9 cellular contexts compared by ENCODE assay signal in the genomic region with DNA sequence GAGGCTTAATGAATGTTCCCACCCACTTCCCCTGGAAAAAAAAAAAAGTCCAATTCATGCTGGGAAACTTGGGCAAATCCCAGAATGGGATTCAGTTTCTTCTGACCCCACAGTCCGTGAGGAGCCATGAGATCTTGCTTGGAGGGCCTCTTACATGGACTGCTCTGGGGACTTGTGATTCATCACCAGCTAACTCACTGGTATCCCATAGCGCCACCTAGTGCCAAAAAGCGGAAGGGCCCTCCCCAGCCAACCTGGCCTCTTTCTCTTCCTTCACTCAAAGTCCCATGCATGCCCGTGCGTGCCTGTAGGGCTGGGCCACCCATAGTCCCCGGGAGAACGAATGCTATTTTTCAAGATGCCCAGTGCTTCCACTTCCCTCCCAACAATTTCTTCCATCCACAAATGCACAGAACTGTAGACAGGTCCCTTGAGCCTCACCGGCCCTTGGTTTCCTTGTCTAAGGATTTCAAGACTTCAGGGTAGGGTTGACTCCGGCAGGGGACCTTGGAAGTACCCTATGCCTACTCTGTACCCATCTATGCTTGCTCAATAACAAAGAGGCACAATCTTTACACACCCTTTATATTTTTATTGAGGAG. TPM values are rescaled to one million over a fixed set of nuclear protein-coding genes. Genes with fewer than 3 reads are reported as not detected.
DNase-seq lines count a peak whose midpoint lies in the region; ATAC-seq and TF ChIP-seq lines count a peak whose summit lies in the region.
"Had no signal": no experiment of that assay in that cellular context is flagged by ENCODE, and none has a peak within 500 bp of the region (broad histone marks: within the 10 kb centered on the region; RNA-seq: fewer than 3 reads in every experiment).

No MANE protein-coding gene starts in this region.

- 0 out of 22 replicates have a peak, but pooled peaks cover 0 to 7% (median 0%) of the 10 kb centered on the region in 11 experiments for H3K36me3 ChIP-seq in BLaER1 treated with 17β-estradiol and CSF1 and Interleukin-3, amounts not matched to agents 10 nM and 100 nM
- H3K36me3 ChIP-seq in effector memory CD4-positive, alpha-beta T cell (ENCODE audit: control insufficient read depth, insufficient read depth, low read length): no peaks in the 10 kb centered on the region

- H3K4me1 Mint-ChIP-seq in activated CD8-positive, alpha-beta T cell treated with anti-CD3 and anti-CD28 coated beads for 36 hours (ENCODE audit: low read depth): peaks cover 15% of the 10 kb centered on the region

- peaks cover 27 to 76% (median 47%) of the 10 kb centered on the region in 11 experiments for H3K27me3 ChIP-seq in BLaER1 treated with 17β-estradiol and CSF1 and Interleukin-3, amounts not matched to agents 10 nM and 100 nM
- no peaks in the 10 kb centered on the region for H3K27me3 ChIP-seq in effector memory CD4-positive, alpha-beta T cell (replicated peaks; ENCODE audit: control insufficient read depth, insufficient read depth, low read length, poor library complexity, severe bottlenecking)

- no peak overlapping the region for H3K4me3 Mint-ChIP-seq in activated CD8-positive, alpha-beta T cell treated with anti-CD3 and anti-CD28 coated beads for 36 hours
- H3K4me3 Mint-ChIP-seq: IgD-negative memory B cell had no signal

- H3K4me2 ChIP-seq in BLaER1 treated with 17β-estradiol and CSF1 and Interleukin-3, amounts not matched to agents 10 nM and 100 nM: peak overlapping the region in 9 of 11 experiments; percentile 80 to 94 (median 88); a peak in 16 of 22 replicates

- H3K4me3 ChIP-seq in BLaER1 treated with 17β-estradiol and CSF1 and Interleukin-3, amounts not matched to agents 10 nM and 100 nM: 0 out of 20 replicates have a peak overlapping the region, but pooled peaks of 1 of the 10 experiments have one; percentile 22
- no peak overlapping the region for H3K4me3 ChIP-seq in effector memory CD4-positive, alpha-beta T cell (ENCODE audit: insufficient read depth, low read depth, low read length, poor library complexity, severe bottlenecking)

- H3K27ac ChIP-seq in BLaER1 treated with 17β-estradiol and CSF1 and Interleukin-3, amounts not matched to agents 10 nM and 100 nM: peak overlapping the region in 5 of 11 experiments; percentile 47 to 90 (median 56); a peak in 8 of 22 replicates
- H3K27ac ChIP-seq in effector memory CD4-positive, alpha-beta T cell (ENCODE audit: insufficient read depth, low read length, poor library complexity, severe bottlenecking): peak overlapping the region; percentile 49

- intact Hi-C loops in activated CD8-positive, alpha-beta T cell treated with anti-CD3 and anti-CD28 coated beads for 36 hours (cut with micrococcal nuclease): loop anchor here (2.0 to 5.0 kb wide), 2 partner anchors 104 to 128 kb away; no protein-coding TSS in a partner anchor

- H3K4me1 ChIP-seq in BLaER1 treated with 17β-estradiol and CSF1 and Interleukin-3, amounts not matched to agents 10 nM and 100 nM: peaks cover 43 to 96% (median 81%) of the 10 kb centered on the region in 10 experiments
- peaks cover 33% of the 10 kb centered on the region for H3K4me1 ChIP-seq in effector memory CD4-positive, alpha-beta T cell (ENCODE audit: control insufficient read depth, insufficient read depth, low read length, poor library complexity, severe bottlenecking)

- peaks cover 0 to 24% (median 0%) of the 10 kb centered on the region in 11 experiments; a peak in 8 of 22 replicates for H4K20me1 ChIP-seq in BLaER1 treated with 17β-estradiol and CSF1 and Interleukin-3, amounts not matched to agents 10 nM and 100 nM

- peak; percentile 62 for TF ChIP-seq CTCF in activated CD8-positive, alpha-beta T cell treated with anti-CD3 and anti-CD28 coated beads for 36 hours (IDR thresholded peaks at IDR 0.05)

- no peaks in the 10 kb centered on the region for H3K9me3 Mint-ChIP-seq in activated CD8-positive, alpha-beta T cell treated with anti-CD3 and anti-CD28 coated beads for 36 hours
- H3K9me3 Mint-ChIP-seq: IgD-negative memory B cell had no signal

- peaks cover 0 to 14% (median 0%) of the 10 kb centered on the region in 11 experiments; a peak in 3 of 22 replicates for H3K9me3 ChIP-seq in BLaER1 treated with 17β-estradiol and CSF1 and Interleukin-3, amounts not matched to agents 10 nM and 100 nM (replicated peaks in 1 of 11)
- no peaks in the 10 kb centered on the region for H3K9me3 ChIP-seq in effector memory CD4-positive, alpha-beta T cell (ENCODE audit: control insufficient read depth, low read length)

- peaks cover 29% of the 10 kb centered on the region for H3K27me3 Mint-ChIP-seq in activated CD8-positive, alpha-beta T cell treated with anti-CD3 and anti-CD28 coated beads for 36 hours

- DNase-seq in GM19238 (ENCODE audit: insufficient read length, low spot score) (peak; percentile 76), NCI-H82 treated with DMSO at 0.1 percent for 48 hours (lab: John Stamatoyannopoulos, UW; ENCODE audit: unreplicated experiment) (peak; percentile 77), mesenteric fat pad (ENCODE audit: low spot score) (peak; percentile 92)
- DNase-seq in activated CD8-positive, alpha-beta T cell treated with anti-CD3 and anti-CD28 coated beads for 36 hours: peak; percentile 90
- DNase-seq in effector memory CD4-positive, alpha-beta T cell: peak; percentile 66 to 71 (median 68)
- peak; percentile 50 to 66 for DNase-seq in stimulated activated CD8-positive, alpha-beta memory T cell treated with anti-CD3 and anti-CD28 coated beads, Interleukin-15, amount 100 ng/mL, for 4 hours (ENCODE audit: low read depth in 2 of 2)

- peak; percentile 72 for ATAC-seq in HG03575 (IDR thresholded peaks at IDR 0.05; ENCODE audit: extremely low read depth, insufficient number of reproducible peaks, low FRiP score, unreplicated experiment)
- ATAC-seq in activated CD8-positive, alpha-beta T cell treated with anti-CD3 and anti-CD28 coated beads for 36 hours: peak; percentile 81

- H3K27ac Mint-ChIP-seq in activated CD8-positive, alpha-beta T cell treated with anti-CD3 and anti-CD28 coated beads for 36 hours: no peak overlapping the region

- POLR2A ChIA-PET in activated CD8-positive, alpha-beta T cell treated with anti-CD3 and anti-CD28 coated beads for 36 hours (lab: Charles Lee): interaction anchor here (1.0 kb wide), 1 partner anchor 109 kb away, joined by 3 read pairs; no protein-coding TSS in a partner anchor

- CTCF ChIA-PET in activated CD8-positive, alpha-beta T cell treated with anti-CD3 and anti-CD28 coated beads for 36 hours (lab: Charles Lee): interaction anchor here (0.8 to 4.8 kb wide), 16 partner anchors 9 to 128 kb away, joined by 3 to 39 read pairs (median 4); a partner anchor contains a TSS

- peak overlapping the region in 4 of 11 experiments; percentile 14 to 48 (median 38); a peak in 5 of 22 replicates for H3K9ac ChIP-seq in BLaER1 treated with 17β-estradiol and CSF1 and Interleukin-3, amounts not matched to agents 10 nM and 100 nM

- no peaks in the 10 kb centered on the region for H3K36me3 Mint-ChIP-seq in activated CD8-positive, alpha-beta T cell treated with anti-CD3 and anti-CD28 coated beads for 36 hours (ENCODE audit: low read depth)

RNA-seq across cellular contexts. Expression of a gene that starts 5.1 kb away (rescaled TPM):
- under 1 TPM; 0.18 to 0.31 TPM for total RNA-seq in activated CD8-positive, alpha-beta T cell treated with anti-CD3 and anti-CD28 coated beads for 36 hours
- total RNA-seq in mesenteric fat pad: 7.5 TPM

RNA-seq across cellular contexts. Expression of a gene that starts 54.9 kb away (rescaled TPM):
- 1 to 10 TPM; 5.0 to 6.4 TPM for total RNA-seq in activated CD8-positive, alpha-beta T cell treated with anti-CD3 and anti-CD28 coated beads for 36 hours
- 6.8 TPM for total RNA-seq in mesenteric fat pad
